ENCODE assay signal across 7 cellular contexts in genomic region chr17:63772801-63773271, GRCh38. TPM values are rescaled to one million over a fixed set of nuclear protein-coding genes. Genes with fewer than 3 reads are reported as not detected.
DNase-seq lines count a peak whose midpoint lies in the region; ATAC-seq and TF ChIP-seq lines count a peak whose summit lies in the region.

No MANE protein-coding gene starts in this region.

- H3K27me3 ChIP-seq in GM06990 (replicated peaks; ENCODE audit: control insufficient read depth, insufficient read depth, low read length) (no peaks in the 10 kb centered on the region), vagina (no peaks in the 10 kb centered on the region)

- peak overlapping the region; percentile 89 for H3K27ac ChIP-seq in vagina

- TF ChIP-seq POLR2A in vagina (IDR thresholded peaks at IDR 0.05), result no peak

- no peak for ATAC-seq in left colon

- no peaks in the 10 kb centered on the region for H3K9me3 ChIP-seq in vagina

- no peak for TF ChIP-seq CTCF in GM06990 (IDR thresholded peaks at IDR 0.05; ENCODE audit: insufficient read depth, low read length, poor library complexity, severe bottlenecking)
- no peak for TF ChIP-seq CTCF in cardiac fibroblast (IDR thresholded peaks at IDR 0.05; ENCODE audit: low read depth, low read length)
- no peak for TF ChIP-seq CTCF in vagina (IDR thresholded peaks at IDR 0.05)

- H3K36me3 ChIP-seq in GM06990 (ENCODE audit: control insufficient read depth, insufficient read depth, low read length), result peaks cover under 1% of the 10 kb centered on the region
- H3K36me3 ChIP-seq in vagina, result no peaks in the 10 kb centered on the region

- H3K4me3 ChIP-seq in GM06990 (replicated peaks; ENCODE audit: low read depth, low read length), result peak overlapping the region; percentile 96
- H3K4me3 ChIP-seq in cardiac fibroblast (replicated peaks in 1 of 2; ENCODE audit: low read depth in 2 of 2, low read length in 2 of 2), result peak overlapping the region; percentile 60 to 94
- H3K4me3 ChIP-seq in vagina, result peak overlapping the region; percentile 70 to 73

- DNase-seq in GM06990 (ENCODE audit: extremely low read depth, insufficient read length) (no peak), NCI-H146 treated with DMSO at 0.1 percent for 48 hours (lab: John Stamatoyannopoulos, UW; ENCODE audit: unreplicated experiment) (peak; percentile 45), cardiac fibroblast (ENCODE audit: low read depth in 2 of 2) (peak; percentile 39 to 43), medulla oblongata (ENCODE audit: extremely low spot score) (peak; percentile 20), vagina (ENCODE audit: extremely low spot score in 2 of 2) (no peak), left colon (no peak), NCI-H2107 treated with DMSO at 0.1 percent for 48 hours (lab: John Stamatoyannopoulos, UW; ENCODE audit: unreplicated experiment) (no peak)

- peaks cover 45% of the 10 kb centered on the region for H3K4me1 ChIP-seq in vagina

- intact Hi-C loops in vagina (cut with DNase I), result no loop called here
- intact Hi-C loops in left colon (cut with DNase I, micrococcal nuclease), result no loop called here

RNA-seq across cellular contexts. Expression of gene CCDC47, which starts 0.6 kb away (rescaled TPM):
- total RNA-seq in vagina, result 66.5 TPM
- total RNA-seq in left colon, result 100 to 1,000 TPM; 124 to 161 TPM

RNA-seq across cellular contexts. Expression of gene DDX42, which starts 1.1 kb away (rescaled TPM):
- 121 TPM for total RNA-seq in vagina
- 10 to 100 TPM; 86.5 to 93.6 TPM for total RNA-seq in left colon

RNA-seq across cellular contexts. Expression of gene STRADA, which starts 31.2 kb away (rescaled TPM):
- total RNA-seq in vagina, result 19.4 TPM
- total RNA-seq in left colon, result 10 to 100 TPM; 18.8 to 21.2 TPM

RNA-seq across cellular contexts. Expression of gene PSMC5, which starts 54.4 kb away (rescaled TPM):
- 92.3 TPM for total RNA-seq in vagina
- 10 to 100 TPM; 86.3 to 92.5 TPM for total RNA-seq in left colon

RNA-seq across cellular contexts. Expression of gene FTSJ3, which starts 54.6 kb away (rescaled TPM):
- 44.7 TPM for total RNA-seq in vagina
- total RNA-seq in left colon, result 10 to 100 TPM; 25.9 to 28.4 TPM

Comparison
In these comparisons a context has a peak if more than half of its experiments do, and no peak if none do; other contexts are left out.
1. DNase-seq: peak in NCI-H146 treated with DMSO at 0.1 percent for 48 hours (single experiment), cardiac fibroblast (2 of 2) and medulla oblongata (single experiment); none in GM06990 (single experiment), vagina (0 of 2), left colon (0 of 2) and NCI-H2107 treated with DMSO at 0.1 percent for 48 hours (single experiment).
2. Peak in every context shown above with its lines, with median percentiles within 50 percentile points of each other: H3K4me3 ChIP-seq.